11 cellular contexts compared by ENCODE assay signal in the genomic region with DNA sequence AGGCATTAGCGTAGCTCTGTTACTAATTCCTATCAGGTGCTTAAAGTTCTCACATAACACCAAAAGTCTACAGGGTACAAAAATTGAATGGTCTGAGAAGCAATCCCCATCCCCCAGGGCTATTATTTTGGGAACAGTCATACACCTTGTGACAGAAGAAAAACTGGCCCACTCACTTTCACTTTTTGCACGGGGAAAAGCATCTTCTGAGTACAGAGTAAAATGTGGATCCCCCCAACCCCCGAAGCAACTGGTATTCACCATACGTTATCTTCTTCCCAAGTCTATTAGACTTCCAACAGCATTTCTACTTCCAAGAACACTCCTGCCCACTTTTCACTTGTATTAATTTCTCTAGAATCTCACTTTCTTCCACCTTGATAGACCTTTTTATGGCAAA. TPM values are rescaled to one million over a fixed set of nuclear protein-coding genes. Genes with fewer than 3 reads are reported as not detected.
DNase-seq lines count a peak whose midpoint lies in the region; ATAC-seq, FAIRE-seq and TF ChIP-seq lines count a peak whose summit lies in the region.
"Had no signal": no experiment of that assay in that cellular context is flagged by ENCODE, and none has a peak within 500 bp of the region (broad histone marks: within the 10 kb centered on the region; RNA-seq: fewer than 3 reads in every experiment).

No MANE protein-coding gene starts in this region.

- no peak for FAIRE-seq in H54 (lab: Jason Lieb, UNC)
- FAIRE-seq: HTR-8/SVneo, small intestine had no signal

- peak overlapping the region; percentile 58 to 89 (median 80) for H3K4me3 Mint-ChIP-seq in CD4-positive, CD25-positive, alpha-beta regulatory T cell
- H3K4me3 Mint-ChIP-seq in naive B cell = peak overlapping the region in 6 of 8 donors; percentile 58 to 88 (median 78)

- H3K79me2 ChIP-seq in HCT116 (ENCODE audit: insufficient read depth, low read length) = peaks cover 54% of the 10 kb centered on the region

- H3K9me3 Mint-ChIP-seq in CD4-positive, CD25-positive, alpha-beta regulatory T cell = no peaks in the 10 kb centered on the region
- no peaks in the 10 kb centered on the region for H3K9me3 Mint-ChIP-seq in activated naive CD4-positive, alpha-beta T cell treated with anti-CD3 and anti-CD28 coated beads, Interleukin-2, amount 50 U/mL, for 72 hours
- H3K9me3 Mint-ChIP-seq in naive B cell = no peaks in the 10 kb centered on the region

- peaks cover 26% of the 10 kb centered on the region for H3K36me3 ChIP-seq in CD4-positive, CD25-positive, alpha-beta regulatory T cell (ENCODE audit: control insufficient read depth, insufficient read depth, low read length)
- H3K36me3 ChIP-seq in HCT116 (ENCODE audit: control insufficient read depth in 1 of 2, insufficient read depth in 2 of 2, low read length in 2 of 2) = peaks cover 14 to 24% of the 10 kb centered on the region in 2 experiments; a peak in 3 of 4 replicates

- no peaks in the 10 kb centered on the region for H3K9me3 ChIP-seq in CD4-positive, CD25-positive, alpha-beta regulatory T cell (ENCODE audit: control insufficient read depth in 2 of 2, low read length in 2 of 2)
- H3K9me3 ChIP-seq in HCT116 (ENCODE audit: control insufficient read depth in 1 of 2, insufficient read depth in 1 of 2, low read depth in 1 of 2, low read length in 2 of 2) = no peaks in the 10 kb centered on the region

- H3K4me1 Mint-ChIP-seq in CD4-positive, CD25-positive, alpha-beta regulatory T cell = peaks cover 22 to 60% (median 40%) of the 10 kb centered on the region in 4 donors
- H3K4me1 Mint-ChIP-seq in naive B cell = peaks cover 46 to 63% (median 60%) of the 10 kb centered on the region in 3 donors

- H3K36me3 Mint-ChIP-seq in CD4-positive, CD25-positive, alpha-beta regulatory T cell = peaks cover 11% of the 10 kb centered on the region
- H3K36me3 Mint-ChIP-seq in activated naive CD4-positive, alpha-beta T cell treated with anti-CD3 and anti-CD28 coated beads, Interleukin-2, amount 50 U/mL, for 72 hours = peaks cover 0 to 10% of the 10 kb centered on the region in 2 donors
- H3K36me3 Mint-ChIP-seq in naive B cell = no peaks in the 10 kb centered on the region

- no peak for DNase-seq in CD4-positive, CD25-positive, alpha-beta regulatory T cell
- DNase-seq in HCT116 (ENCODE audit: low read depth, low spot score) (no peak), naive B cell (no peak), activated gamma-delta T cell treated with Interleukin-2 at 50 U/mL for 16 hours (no peak), H54 (ENCODE audit: insufficient read length, low spot score) (no peak), GM10248 (ENCODE audit: extremely low spot score) (no peak)
- no peak for DNase-seq in activated naive CD4-positive, alpha-beta T cell treated with anti-CD3 and anti-CD28 coated beads, Interleukin-2, amount 50 U/mL, for 72 hours (ENCODE audit: low spot score in 2 of 2)
- DNase-seq: DMS153, small intestine had no signal

- ATAC-seq in CD4-positive, CD25-positive, alpha-beta regulatory T cell (ENCODE audit: low read depth in 2 of 2) = no peak
- ATAC-seq in HCT116 = no peak
- peak; percentile 10 to 31 for ATAC-seq in activated naive CD4-positive, alpha-beta T cell treated with anti-CD3 and anti-CD28 coated beads, Interleukin-2, amount 50 U/mL, for 72 hours
- no peak for ATAC-seq in naive B cell (ENCODE audit: low read depth in 2 of 2)
- no peak for ATAC-seq in HG02678 (IDR thresholded peaks at IDR 0.05; ENCODE audit: unreplicated experiment)

- H3K9ac ChIP-seq in HCT116 (ENCODE audit: low read length) = no peak overlapping the region

- POLR2A ChIA-PET in HCT116 (lab: Charles Lee) (no interaction called here), GM10248 (lab: Yijun Ruan, JAX) (interaction anchor here (0.6 to 3.0 kb wide), 5 partner anchors 12 to 160 kb away, joined by 3 to 27 read pairs (median 5); partner anchors contain the start of genes GGA3, MIF4GD, MRPS7 and SLC25A19)

- H2AFZ ChIP-seq in HCT116 (ENCODE audit: low read depth, low read length, poor library complexity, severe bottlenecking) = no peak overlapping the region

- H3K9me2 ChIP-seq in HCT116 (ENCODE audit: insufficient read depth) = no peaks in the 10 kb centered on the region

- peak overlapping the region; percentile 36; the same call in 1 of the 2 replicates for H3K4me2 ChIP-seq in HCT116 (ENCODE audit: low read length)

- CTCF ChIA-PET in HCT116 (lab: Charles Lee) (interaction anchor here (1.5 to 2.6 kb wide), 3 partner anchors 9 to 21 kb away, joined by 4 to 12 read pairs (median 5); partner anchors contain the start of gene MIF4GD), GM10248 (lab: Yijun Ruan, JAX) (interaction anchor here (0.8 to 5.2 kb wide), 11 partner anchors 9 to 288 kb away, joined by 3 to 32 read pairs (median 5); partner anchors contain the start of genes GGA3, MIF4GD, MRPS7 and SLC25A19)

- TF ChIP-seq POLR2A in HCT116 (IDR thresholded peaks at IDR 0.05; ENCODE audit: borderline replicate concordance, extremely low read depth, insufficient read depth, insufficient read length) (no peak), H54 (IDR thresholded peaks at IDR 0.05; ENCODE audit: low read depth, low read length) (no peak)

- peaks cover 23% of the 10 kb centered on the region for H3K4me1 ChIP-seq in CD4-positive, CD25-positive, alpha-beta regulatory T cell (ENCODE audit: control insufficient read depth, insufficient read depth, low read length, poor library complexity, severe bottlenecking)
- H3K4me1 ChIP-seq in HCT116 (ENCODE audit: control insufficient read depth in 1 of 2, insufficient read depth in 2 of 2, low read length in 2 of 2) = peaks cover 6 to 33% of the 10 kb centered on the region in 2 experiments; a peak in 3 of 4 replicates

- H3K27me3 ChIP-seq in CD4-positive, CD25-positive, alpha-beta regulatory T cell (ENCODE audit: control insufficient read depth, insufficient read depth, low read length) = no peaks in the 10 kb centered on the region
- no peaks in the 10 kb centered on the region for H3K27me3 ChIP-seq in HCT116 (ENCODE audit: insufficient read depth, low read length)

- TF ChIP-seq CTCF in HCT116 (IDR thresholded peaks at IDR 0.05 in 2 of 3, conservative IDR thresholded peaks at IDR 0.05 in 1 of 3; ENCODE audit: borderline replicate concordance in 1 of 3, insufficient read depth in 1 of 3, low read depth in 2 of 3, low read length in 2 of 3) (no peak), GM10248 (IDR thresholded peaks at IDR 0.05; ENCODE audit: control extremely low read depth, extremely low read depth, low read depth, missing control alignments) (no peak)

- H3K4me3 ChIP-seq in CD4-positive, CD25-positive, alpha-beta regulatory T cell (ENCODE audit: low read depth, low read length) = peak overlapping the region; percentile 73
- no peak overlapping the region for H3K4me3 ChIP-seq in HCT116 (replicated peaks in 1 of 2; ENCODE audit: low read depth in 1 of 2, low read length in 2 of 2)

- intact Hi-C loops in HCT116 (cut with micrococcal nuclease) = no loop called here

- H3K27ac Mint-ChIP-seq in CD4-positive, CD25-positive, alpha-beta regulatory T cell = peak overlapping the region; percentile 90 to 100 (median 96)
- peak overlapping the region; percentile 91 to 99 for H3K27ac Mint-ChIP-seq in activated naive CD4-positive, alpha-beta T cell treated with anti-CD3 and anti-CD28 coated beads, Interleukin-2, amount 50 U/mL, for 72 hours
- H3K27ac Mint-ChIP-seq in naive B cell = peak overlapping the region in 5 of 6 donors; percentile 5 to 92 (median 85)

- RAD21 ChIA-PET in HCT116 (lab: Charles Lee; ENCODE audit: low non-redundant PET in 1 of 2, low total read pairs in 2 of 2, uncharacterized antibody in 2 of 2, unreplicated experiment in 2 of 2) = no interaction called here

- BruUV-seq in HCT116 (replicated peaks; lab: Mats Ljungman, UMichigan) = no TSS peak

- H3K27me3 Mint-ChIP-seq in CD4-positive, CD25-positive, alpha-beta regulatory T cell = no peaks in the 10 kb centered on the region
- no peaks in the 10 kb centered on the region for H3K27me3 Mint-ChIP-seq in naive B cell

- H3K27ac ChIP-seq in CD4-positive, CD25-positive, alpha-beta regulatory T cell (ENCODE audit: insufficient read depth, low read length, poor library complexity, severe bottlenecking) = peak overlapping the region; percentile 69
- no peak overlapping the region for H3K27ac ChIP-seq in HCT116 (ENCODE audit: low read depth, low read length)

- TF ChIP-seq RAD21 in HCT116 (IDR thresholded peaks at IDR 0.05; ENCODE audit: low read depth) = no peak

- H4K20me1 ChIP-seq in HCT116 (ENCODE audit: insufficient read depth) = no peaks in the 10 kb centered on the region

RNA-seq across cellular contexts. Expression of gene GGA3, which starts 11.8 kb away (rescaled TPM):
- 92.6 TPM for total RNA-seq in CD4-positive, CD25-positive, alpha-beta regulatory T cell
- polyA plus RNA-seq in CD4-positive, CD25-positive, alpha-beta regulatory T cell = 10 to 100 TPM in 3 of 4 donors, 1 to 10 TPM in 1; 8.0 to 17.2 (median 10.9) TPM
- 58.3 TPM for total RNA-seq in HCT116 (2021; ENCODE audit: unreplicated experiment)
- polyA plus RNA-seq in HCT116 (2012) = 44.4 and 49.7 TPM in 2 replicates
- 10 to 100 TPM; 74.9 to 79.0 TPM for total RNA-seq in activated naive CD4-positive, alpha-beta T cell treated with anti-CD3 and anti-CD28 coated beads, Interleukin-2, amount 50 U/mL, for 72 hours
- 10 to 100 TPM in 5 of 6 donors, 1 to 10 TPM in 1; 4.5 to 31.6 (median 13.7) TPM for polyA plus RNA-seq in naive B cell (ENCODE audit: low read depth in 6 of 6)

RNA-seq across cellular contexts. Expression of gene MRPS7, which starts 12.1 kb away (rescaled TPM):
- total RNA-seq in CD4-positive, CD25-positive, alpha-beta regulatory T cell = 32.3 TPM
- polyA plus RNA-seq in CD4-positive, CD25-positive, alpha-beta regulatory T cell = 100 to 1,000 TPM; 119 to 141 (median 120) TPM
- total RNA-seq in HCT116 (2021; ENCODE audit: unreplicated experiment) = 104 TPM
- 65.0 and 86.9 TPM in 2 replicates for polyA plus RNA-seq in HCT116 (2012)
- total RNA-seq in activated naive CD4-positive, alpha-beta T cell treated with anti-CD3 and anti-CD28 coated beads, Interleukin-2, amount 50 U/mL, for 72 hours = 10 to 100 TPM; 72.3 to 80.5 TPM
- 100 to 1,000 TPM in 1 of 6 donors, 10 to 100 TPM in 5; 70.1 to 103 (median 94.4) TPM for polyA plus RNA-seq in naive B cell (ENCODE audit: low read depth in 6 of 6)

RNA-seq across cellular contexts. Expression of gene MIF4GD, which starts 21.5 kb away (rescaled TPM):
- 35.7 TPM for total RNA-seq in CD4-positive, CD25-positive, alpha-beta regulatory T cell
- polyA plus RNA-seq in CD4-positive, CD25-positive, alpha-beta regulatory T cell = 100 to 1,000 TPM in 1 of 4 donors, 10 to 100 TPM in 3; 78.3 to 102 (median 89.4) TPM
- 35.2 TPM for total RNA-seq in HCT116 (2021; ENCODE audit: unreplicated experiment)
- polyA plus RNA-seq in HCT116 (2012) = 50.2 and 52.7 TPM in 2 replicates
- total RNA-seq in activated naive CD4-positive, alpha-beta T cell treated with anti-CD3 and anti-CD28 coated beads, Interleukin-2, amount 50 U/mL, for 72 hours = 10 to 100 TPM; 33.4 to 37.8 TPM
- 100 to 1,000 TPM in 5 of 6 donors, 10 to 100 TPM in 1; 95.1 to 133 (median 105) TPM for polyA plus RNA-seq in naive B cell (ENCODE audit: low read depth in 6 of 6)

RNA-seq across cellular contexts. Expression of gene SLC25A19, which starts 39.7 kb away (rescaled TPM):
- 24.9 TPM for total RNA-seq in CD4-positive, CD25-positive, alpha-beta regulatory T cell
- 10 to 100 TPM; 15.1 to 21.9 (median 19.0) TPM for polyA plus RNA-seq in CD4-positive, CD25-positive, alpha-beta regulatory T cell
- total RNA-seq in HCT116 (2021; ENCODE audit: unreplicated experiment) = 38.7 TPM
- polyA plus RNA-seq in HCT116 (2012) = 31.1 and 33.4 TPM in 2 replicates
- total RNA-seq in activated naive CD4-positive, alpha-beta T cell treated with anti-CD3 and anti-CD28 coated beads, Interleukin-2, amount 50 U/mL, for 72 hours = 100 to 1,000 TPM in 1 of 2 donors, 10 to 100 TPM in 1; 74.4 to 110 TPM
- 10 to 100 TPM; 26.1 to 41.8 (median 31.3) TPM for polyA plus RNA-seq in naive B cell (ENCODE audit: low read depth in 6 of 6)

RNA-seq across cellular contexts. Expression of gene NUP85, which starts 44.1 kb away (rescaled TPM):
- 79.5 TPM for total RNA-seq in CD4-positive, CD25-positive, alpha-beta regulatory T cell
- polyA plus RNA-seq in CD4-positive, CD25-positive, alpha-beta regulatory T cell = 10 to 100 TPM; 31.1 to 60.7 (median 44.3) TPM
- total RNA-seq in HCT116 (2021; ENCODE audit: unreplicated experiment) = 164 TPM
- polyA plus RNA-seq in HCT116 (2012) = 97.9 and 108 TPM in 2 replicates
- 100 to 1,000 TPM; 108 to 146 TPM for total RNA-seq in activated naive CD4-positive, alpha-beta T cell treated with anti-CD3 and anti-CD28 coated beads, Interleukin-2, amount 50 U/mL, for 72 hours
- 10 to 100 TPM; 11.7 to 41.1 (median 33.4) TPM for polyA plus RNA-seq in naive B cell (ENCODE audit: low read depth in 6 of 6)

Comparison
In these comparisons a context has a peak if more than half of its experiments do, and no peak if none do; other contexts are left out.
1. ATAC-seq: peak in activated naive CD4-positive, alpha-beta T cell treated with anti-CD3 and anti-CD28 coated beads, Interleukin-2, amount 50 U/mL, for 72 hours (2 of 2); none in CD4-positive, CD25-positive, alpha-beta regulatory T cell (0 of 2), HCT116 (single experiment), naive B cell (0 of 2) and HG02678 (single experiment).
2. Peak in every context shown above with its lines, with median percentiles within 50 percentile points of each other: H3K27ac Mint-ChIP-seq.